ENCODE assay signal across 18 cellular contexts in genomic region chr2:159133795-159134194, GRCh38.
DNase-seq lines count a peak whose midpoint lies in the region; ATAC-seq and TF ChIP-seq lines count a peak whose summit lies in the region.
"Had no signal": no experiment of that assay in that cellular context is flagged by ENCODE, and none has a peak within 500 bp of the region (broad histone marks: within the 10 kb centered on the region; RNA-seq: fewer than 3 reads in every experiment).

No MANE protein-coding gene starts in this region.

- H3K27ac Mint-ChIP-seq in effector memory CD8-positive, alpha-beta T cell, result no peak overlapping the region
- H3K27ac Mint-ChIP-seq in nephron (peak overlapping the region; percentile 66 to 95 (median 84)), Calu3 (ENCODE audit: unreplicated experiment) (no peak overlapping the region)
- H3K27ac Mint-ChIP-seq: activated T-cell treated with anti-CD3 and anti-CD28 coated beads, Interleukin-2, amount 50 U/mL, for 72 hours; naive B cell had no signal

- no peaks in the 10 kb centered on the region for H3K4me1 ChIP-seq in OCI-LY1 (ENCODE audit: insufficient read depth, low read length, severe bottlenecking)

- H3K9me3 Mint-ChIP-seq in effector memory CD8-positive, alpha-beta T cell, result no peaks in the 10 kb centered on the region
- H3K9me3 Mint-ChIP-seq in nephron, result no peaks in the 10 kb centered on the region
- H3K9me3 Mint-ChIP-seq in Calu3 (ENCODE audit: low read depth, unreplicated experiment), result no peaks in the 10 kb centered on the region
- H3K9me3 Mint-ChIP-seq: activated T-cell treated with anti-CD3 and anti-CD28 coated beads, Interleukin-2, amount 50 U/mL, for 72 hours; naive B cell had no signal

- H3K36me3 ChIP-seq in OCI-LY1 (ENCODE audit: insufficient read depth, low read length), result no peaks in the 10 kb centered on the region
- H3K36me3 ChIP-seq: esophagus squamous epithelium, transverse colon had no signal

- H3K36me3 Mint-ChIP-seq in effector memory CD8-positive, alpha-beta T cell (ENCODE audit: insufficient read depth), result no peaks in the 10 kb centered on the region
- H3K36me3 Mint-ChIP-seq in nephron (ENCODE audit: low read depth), result no peaks in the 10 kb centered on the region
- H3K36me3 Mint-ChIP-seq in Calu3 (ENCODE audit: insufficient read depth, unreplicated experiment), result no peaks in the 10 kb centered on the region
- H3K36me3 Mint-ChIP-seq: naive B cell had no signal

- no peaks in the 10 kb centered on the region for H4K20me1 ChIP-seq in OCI-LY1 (ENCODE audit: insufficient read depth, low read length)

- no peaks in the 10 kb centered on the region for H3K27me3 ChIP-seq in OCI-LY1 (ENCODE audit: insufficient read depth, low read length)
- H3K27me3 ChIP-seq: esophagus squamous epithelium, transverse colon had no signal

- H3K4me3 Mint-ChIP-seq in effector memory CD8-positive, alpha-beta T cell, result no peak overlapping the region
- no peak overlapping the region for H3K4me3 Mint-ChIP-seq in nephron
- no peak overlapping the region for H3K4me3 Mint-ChIP-seq in Calu3 (ENCODE audit: low read depth, unreplicated experiment)
- H3K4me3 Mint-ChIP-seq: activated T-cell treated with anti-CD3 and anti-CD28 coated beads, Interleukin-2, amount 50 U/mL, for 72 hours; naive B cell had no signal

- peak; percentile 42 for TF ChIP-seq CTCF in OCI-LY1 (IDR thresholded peaks at IDR 0.05; ENCODE audit: low read length)
- TF ChIP-seq CTCF in nephron (IDR thresholded peaks at IDR 0.05; ENCODE audit: unreplicated experiment in 3 of 3), result peak in 1 of 3 experiments; percentile 9
- TF ChIP-seq CTCF in Calu3 (IDR thresholded peaks at IDR 0.05; ENCODE audit: unreplicated experiment), result no peak

- peak; percentile 49 for ATAC-seq in effector memory CD8-positive, alpha-beta T cell (replicated peaks)
- ATAC-seq: activated T-cell treated with anti-CD3 and anti-CD28 coated beads, Interleukin-2, amount 50 U/mL, for 72 hours had no signal

- no peaks in the 10 kb centered on the region for H3K9me3 ChIP-seq in OCI-LY1 (ENCODE audit: low read length)
- H3K9me3 ChIP-seq: esophagus squamous epithelium, transverse colon had no signal

- no peaks in the 10 kb centered on the region for H3K79me2 ChIP-seq in OCI-LY1 (ENCODE audit: insufficient read depth, low read length)

- DNase-seq in NCI-H1694 (lab: John Stamatoyannopoulos, UW) (peak; percentile 7), NCI-H1694 treated with DMSO at 0.1 percent for 48 hours (lab: John Stamatoyannopoulos, UW) (no peak), Calu3 (no peak), SW 1271 (lab: John Stamatoyannopoulos, UW) (no peak)
- no peak for DNase-seq in effector memory CD8-positive, alpha-beta T cell
- DNase-seq in activated CD4-positive, alpha-beta T cell treated with anti-CD3 and anti-CD28 coated beads, Interleukin-2, amount 50 U/mL, for 48 hours, result no peak
- DNase-seq: activated T-cell treated with anti-CD3 and anti-CD28 coated beads, Interleukin-2, amount 50 U/mL, for 72 hours; central memory CD4-positive, alpha-beta T cell; DMS79; esophagus squamous epithelium; naive B cell; NCI-H446; SHP77; transverse colon had no signal

- H3K27me3 Mint-ChIP-seq in effector memory CD8-positive, alpha-beta T cell, result peaks cover 0 to 8% of the 10 kb centered on the region in 2 donors
- H3K27me3 Mint-ChIP-seq in nephron (ENCODE audit: low read depth), result no peaks in the 10 kb centered on the region
- H3K27me3 Mint-ChIP-seq in Calu3 (ENCODE audit: unreplicated experiment), result no peaks in the 10 kb centered on the region

- peaks cover 9 to 21% of the 10 kb centered on the region in 2 donors for H3K4me1 Mint-ChIP-seq in effector memory CD8-positive, alpha-beta T cell (ENCODE audit: low read depth in 2 of 2)
- peaks cover 82% of the 10 kb centered on the region for H3K4me1 Mint-ChIP-seq in nephron
- peaks cover 36% of the 10 kb centered on the region for H3K4me1 Mint-ChIP-seq in Calu3 (ENCODE audit: low read depth, unreplicated experiment)

- no peak overlapping the region for H3K9ac ChIP-seq in OCI-LY1 (ENCODE audit: low read length)
- H3K9ac ChIP-seq: KMS-11 had no signal

- H2AFZ ChIP-seq in OCI-LY1 (ENCODE audit: low read length), result no peak overlapping the region

- H3K4me2 ChIP-seq in OCI-LY1 (ENCODE audit: low read length), result no peak overlapping the region
- H3K4me2 ChIP-seq: KMS-11 had no signal

- no peak overlapping the region for H3K27ac ChIP-seq in OCI-LY1 (ENCODE audit: low read depth, low read length, poor library complexity, severe bottlenecking)
- H3K27ac ChIP-seq: 22Rv1, KMS-11, transverse colon had no signal

- no peak overlapping the region for H3K4me3 ChIP-seq in OCI-LY1 (ENCODE audit: low read depth, low read length, poor library complexity, severe bottlenecking)
- H3K4me3 ChIP-seq: esophagus squamous epithelium, transverse colon had no signal

- intact Hi-C loops in Calu3 (cut with micrococcal nuclease; ENCODE audit: unreplicated experiment), result no loop called here

- CTCF ChIA-PET in Calu3 (lab: Charles Lee), result interaction anchor here (1.4 to 1.7 kb wide), 2 partner anchors 9 to 17 kb away, joined by 3 to 5 read pairs; no protein-coding TSS in a partner anchor

- BruUV-seq in Calu3 (replicated peaks; lab: Mats Ljungman, UMichigan), result no TSS peak

- H3K9me2 ChIP-seq in OCI-LY1 (ENCODE audit: low read depth, low read length), result no peaks in the 10 kb centered on the region

- no peaks in the 10 kb centered on the region for H3F3A ChIP-seq in OCI-LY1 (ENCODE audit: insufficient read depth, low read length)

Comparison
In these comparisons a context has a peak if more than half of its experiments do, and no peak if none do; other contexts are left out.
1. H3K27ac Mint-ChIP-seq: peak in nephron (3 of 3); none in effector memory CD8-positive, alpha-beta T cell (0 of 2) and Calu3 (single experiment).